20 cellular contexts compared by ENCODE assay signal in the genomic region with DNA sequence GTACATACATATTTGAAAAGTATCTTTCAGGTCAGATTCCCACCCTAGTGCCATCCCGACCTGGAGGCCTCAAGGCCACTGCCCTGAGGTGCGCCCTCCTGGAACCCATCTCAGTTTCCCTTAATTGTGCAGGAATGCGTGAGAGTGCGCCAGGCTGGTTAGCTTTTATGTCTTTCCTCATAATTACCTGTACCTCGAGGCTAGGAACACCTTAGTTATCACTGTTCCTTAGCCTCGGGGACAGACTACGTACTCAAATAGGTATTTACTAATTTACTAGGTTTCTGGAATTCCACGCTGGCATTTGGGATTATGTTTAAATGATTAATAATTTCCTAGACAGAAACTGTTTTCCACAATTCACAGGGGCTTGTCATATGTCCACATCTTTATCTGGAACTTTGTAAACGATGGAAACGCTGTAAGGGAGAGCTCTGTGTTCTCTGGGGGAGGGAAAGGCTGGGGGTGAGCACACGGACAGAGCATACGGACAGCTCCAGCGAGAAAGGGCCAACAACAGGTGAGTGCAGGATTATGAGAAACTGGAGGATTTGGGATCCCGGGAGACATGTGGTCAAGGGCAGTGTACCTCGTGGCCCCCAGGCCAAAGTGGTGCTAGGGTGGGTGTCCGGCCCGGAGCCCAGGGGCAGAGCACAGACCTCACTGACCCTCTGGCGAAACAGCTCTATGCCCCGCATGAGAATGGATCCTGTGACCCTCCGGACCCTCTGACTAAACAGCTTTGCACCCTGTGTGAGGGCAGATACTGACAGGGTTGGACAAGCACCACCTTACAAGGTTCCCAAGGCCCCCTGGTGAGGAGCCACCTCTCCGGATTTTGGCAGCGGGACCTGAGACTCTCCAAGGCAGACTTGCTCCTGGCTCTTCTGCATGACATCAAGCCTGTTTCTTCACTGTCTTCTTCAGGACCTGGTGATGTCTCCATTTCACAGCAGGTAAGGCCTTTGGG.
DNase-seq lines count a peak whose midpoint lies in the region; ATAC-seq and TF ChIP-seq lines count a peak whose summit lies in the region.
"Had no signal": no experiment of that assay in that cellular context is flagged by ENCODE, and none has a peak within 500 bp of the region (broad histone marks: within the 10 kb centered on the region; RNA-seq: fewer than 3 reads in every experiment).

No MANE protein-coding gene starts in this region.

- in situ Hi-C loops in HAP-1 (cut with MboI; ENCODE audit: low sequenced_read_pairs) = no loop called here

- DNase-seq in M059J (ENCODE audit: low read depth) (peak; percentile 32), left kidney (ENCODE audit: low read depth, low spot score) (peak; percentile 55), osteoblast (ENCODE audit: insufficient read length, low spot score, missing footprints) (peak; percentile 72), upper lobe of right lung (peak; percentile 21), PC-3 (no peak), HAP-1 (ENCODE audit: low spot score in 2 of 2) (no peak)
- DNase-seq: AML-193; CD4-positive, alpha-beta T cell; DMS53; NCI-H1092 treated with DMSO at 0.1 percent for 48 hours; NCI-H1436; NCI-H187 treated with DMSO at 0.1 percent for 48 hours; NCI-H2171 treated with DMSO at 0.1 percent for 48 hours; NCI-H446; NCI-H524 treated with DMSO at 0.1 percent for 48 hours; NCI-H774 had no signal

- POLR2A ChIA-PET in PC-3 (lab: Charles Lee; ENCODE audit: unreplicated experiment) = no interaction called here

- BruUV-seq in PC-3 (replicated peaks; lab: Mats Ljungman, UMichigan) = no TSS peak

- no peaks in the 10 kb centered on the region for H3K79me2 ChIP-seq in osteoblast (ENCODE audit: insufficient read depth, low read length)
- H3K79me2 ChIP-seq in PC-3 (ENCODE audit: low read length) = no peaks in the 10 kb centered on the region

- no peaks in the 10 kb centered on the region for H3K4me1 ChIP-seq in osteoblast (ENCODE audit: insufficient read depth, low read length)
- H3K4me1 ChIP-seq in upper lobe of right lung = no peaks in the 10 kb centered on the region
- H3K4me1 ChIP-seq in PC-3 (ENCODE audit: insufficient read depth, low read length) = no peaks in the 10 kb centered on the region
- no peaks in the 10 kb centered on the region for H3K4me1 ChIP-seq in HAP-1
- H3K4me1 ChIP-seq: SJSA1 had no signal

- no peaks in the 10 kb centered on the region for H3K36me3 ChIP-seq in osteoblast (ENCODE audit: insufficient read depth, low read length)
- no peaks in the 10 kb centered on the region for H3K36me3 ChIP-seq in upper lobe of right lung
- no peaks in the 10 kb centered on the region for H3K36me3 ChIP-seq in PC-3 (ENCODE audit: low read depth, low read length)
- H3K36me3 ChIP-seq in HAP-1 (replicated peaks) = no peaks in the 10 kb centered on the region
- H3K36me3 ChIP-seq: BLaER1 treated with 17β-estradiol and CSF1 and Interleukin-3, amounts not matched to agents 10 nM and 100 nM; SJSA1 had no signal

- H2AFZ ChIP-seq in osteoblast (ENCODE audit: low read length) (no peak overlapping the region), PC-3 (ENCODE audit: low read length) (no peak overlapping the region)

- ATAC-seq in upper lobe of right lung (no peak), PC-3 (no peak), GM21737 (IDR thresholded peaks at IDR 0.05; ENCODE audit: unreplicated experiment) (no peak)

- H3F3A ChIP-seq in PC-3 (ENCODE audit: low read length, unreplicated experiment) = no peaks in the 10 kb centered on the region

- CTCF ChIA-PET in PC-3 (lab: Charles Lee) = no interaction called here

- H3K4me3 ChIP-seq in osteoblast (ENCODE audit: insufficient read depth, low read length) = no peak overlapping the region
- no peak overlapping the region for H3K4me3 ChIP-seq in upper lobe of right lung
- no peak overlapping the region for H3K4me3 ChIP-seq in PC-3 (ENCODE audit: low read length)
- H3K4me3 ChIP-seq in HAP-1 = no peak overlapping the region
- H3K4me3 ChIP-seq: BLaER1 treated with 17β-estradiol and CSF1 and Interleukin-3, amounts not matched to agents 10 nM and 100 nM; SJSA1 had no signal

- no peaks in the 10 kb centered on the region for H4K20me1 ChIP-seq in osteoblast (ENCODE audit: insufficient read depth, low read length)
- no peaks in the 10 kb centered on the region for H4K20me1 ChIP-seq in PC-3 (ENCODE audit: low read length)
- H4K20me1 ChIP-seq: BLaER1 treated with 17β-estradiol and CSF1 and Interleukin-3, amounts not matched to agents 10 nM and 100 nM had no signal

- H3K9ac ChIP-seq in PC-3 (ENCODE audit: low read length) = no peak overlapping the region
- H3K9ac ChIP-seq: BLaER1 treated with 17β-estradiol and CSF1 and Interleukin-3, amounts not matched to agents 10 nM and 100 nM had no signal

- H3K27me3 ChIP-seq in osteoblast (ENCODE audit: insufficient read depth, low read length) = peaks cover 11% of the 10 kb centered on the region
- no peaks in the 10 kb centered on the region for H3K27me3 ChIP-seq in upper lobe of right lung
- H3K27me3 ChIP-seq in PC-3 (ENCODE audit: low read length) = peaks cover 82% of the 10 kb centered on the region
- H3K27me3 ChIP-seq in HAP-1 (ENCODE audit: low read depth) = no peaks in the 10 kb centered on the region
- H3K27me3 ChIP-seq: BLaER1 treated with 17β-estradiol and CSF1 and Interleukin-3, amounts not matched to agents 10 nM and 100 nM had no signal

- H3K27ac ChIP-seq in osteoblast (ENCODE audit: low read depth, low read length) (no peak overlapping the region), upper lobe of right lung (no peak overlapping the region), PC-3 (ENCODE audit: low read length) (no peak overlapping the region)
- H3K27ac ChIP-seq: BLaER1 treated with 17β-estradiol and CSF1 and Interleukin-3, amounts not matched to agents 10 nM and 100 nM; HL-60; SJSA1 had no signal

- H3K9me2 ChIP-seq in PC-3 (replicated peaks; ENCODE audit: low read length) = no peaks in the 10 kb centered on the region

- intact Hi-C loops in upper lobe of right lung (cut with DNase I) = no loop called here
- intact Hi-C loops in PC-3 (cut with micrococcal nuclease) = no loop called here

- H3K4me2 ChIP-seq in osteoblast (ENCODE audit: insufficient read depth, low read length) (no peak overlapping the region), PC-3 (ENCODE audit: low read length) (no peak overlapping the region)
- H3K4me2 ChIP-seq: BLaER1 treated with 17β-estradiol and CSF1 and Interleukin-3, amounts not matched to agents 10 nM and 100 nM had no signal

- TF ChIP-seq CTCF in osteoblast (IDR thresholded peaks at IDR 0.05; ENCODE audit: extremely low read depth, low read depth, low read length) = no peak
- no peak for TF ChIP-seq CTCF in upper lobe of right lung (IDR thresholded peaks at IDR 0.05)
- TF ChIP-seq CTCF in PC-3 (conservative IDR thresholded peaks at IDR 0.05; ENCODE audit: low read depth, low read length) = no peak

- no peaks in the 10 kb centered on the region for H3K9me3 ChIP-seq in osteoblast (ENCODE audit: low read depth, low read length)
- H3K9me3 ChIP-seq in upper lobe of right lung = no peaks in the 10 kb centered on the region
- H3K9me3 ChIP-seq in PC-3 (ENCODE audit: low read length) = no peaks in the 10 kb centered on the region
- H3K9me3 ChIP-seq in HAP-1 = no peaks in the 10 kb centered on the region
- H3K9me3 ChIP-seq: BLaER1 treated with 17β-estradiol and CSF1 and Interleukin-3, amounts not matched to agents 10 nM and 100 nM; SJSA1 had no signal

Comparison
In these comparisons a context has a peak if more than half of its experiments do, and no peak if none do; other contexts are left out.
1. DNase-seq: peak in M059J (single experiment), left kidney (single experiment), osteoblast (single experiment) and upper lobe of right lung (single experiment); none in PC-3 (single experiment) and HAP-1 (0 of 2).